ENCODE assay signal across 9 cellular contexts in the genomic region with DNA sequence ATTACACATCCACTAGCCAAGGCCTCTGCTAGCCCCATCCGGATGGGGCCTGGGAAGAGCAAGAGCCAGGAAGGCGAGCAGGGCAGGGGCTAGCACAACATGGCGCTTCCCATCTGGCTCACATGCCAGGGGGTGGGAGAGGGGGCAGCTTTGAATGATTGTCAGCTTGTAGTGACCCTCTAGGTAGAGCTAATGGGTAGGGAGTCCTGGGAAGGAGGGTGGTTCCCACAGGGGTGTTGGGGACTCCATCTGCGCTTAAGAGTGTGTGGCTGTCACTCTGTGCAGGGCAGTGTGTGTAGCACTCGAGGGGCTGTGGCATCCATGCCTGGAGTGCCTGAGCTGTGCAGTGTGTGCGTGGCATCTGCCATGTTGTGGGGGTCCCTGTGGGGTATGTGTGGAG. TPM values are rescaled to one million over a fixed set of nuclear protein-coding genes. Genes with fewer than 3 reads are reported as not detected.
A peak's percentile ranks its signal among the peaks of the same experiment; 100 is the strongest.
DNase-seq lines count a peak whose midpoint lies in the region; ATAC-seq and TF ChIP-seq lines count a peak whose summit lies in the region.
"Had no signal": no experiment of that assay in that cellular context is flagged by ENCODE, and none has a peak within 500 bp of the region (broad histone marks: within the 10 kb centered on the region; RNA-seq: fewer than 3 reads in every experiment).

No MANE protein-coding gene starts in this region.

- peak overlapping the region in 11 of 12 donors; percentile 77 to 96 (median 90) for H3K27ac ChIP-seq in heart left ventricle
- peak overlapping the region in 3 of 4 donors; percentile 50 to 73 (median 66) for H3K27ac ChIP-seq in transverse colon
- H3K27ac ChIP-seq in PC-3 (ENCODE audit: low read length) = no peak overlapping the region

- no peak overlapping the region for H3K4me2 ChIP-seq in PC-3 (ENCODE audit: low read length)

- BruUV-seq in PC-3 (replicated peaks; lab: Mats Ljungman, UMichigan) = no TSS peak

- POLR2A ChIA-PET in PC-3 (lab: Charles Lee; ENCODE audit: unreplicated experiment) = no interaction called here

- ATAC-seq in heart left ventricle (no peak), Right ventricle myocardium superior (ENCODE audit: poor library complexity) (no peak), PC-3 (no peak), GM18520 (IDR thresholded peaks at IDR 0.05; ENCODE audit: unreplicated experiment) (no peak)

- H3K9me2 ChIP-seq in PC-3 (replicated peaks; ENCODE audit: low read length) = no peaks in the 10 kb centered on the region

- peaks cover 90% of the 10 kb centered on the region for H3K4me1 Mint-ChIP-seq in chondrocyte (ENCODE audit: low read depth)
- H3K4me1 Mint-ChIP-seq in mesothelial cell of epicardium = peaks cover 78% of the 10 kb centered on the region

- H3K9ac ChIP-seq in PC-3 (ENCODE audit: low read length) = no peak overlapping the region

- H3K9me3 ChIP-seq in heart left ventricle = no peaks in the 10 kb centered on the region
- H3K9me3 ChIP-seq in transverse colon = no peaks in the 10 kb centered on the region
- no peaks in the 10 kb centered on the region for H3K9me3 ChIP-seq in PC-3 (ENCODE audit: low read length)

- H4K20me1 ChIP-seq in PC-3 (ENCODE audit: low read length) = no peaks in the 10 kb centered on the region

- H3K36me3 Mint-ChIP-seq in chondrocyte (ENCODE audit: low read depth) (peaks cover 5% of the 10 kb centered on the region), mesothelial cell of epicardium (peaks cover 3% of the 10 kb centered on the region)
- H3K36me3 Mint-ChIP-seq: CD4-positive, CD25-positive, alpha-beta regulatory T cell had no signal

- in situ Hi-C loops in transverse colon (cut with MboI; ENCODE audit: low pct_ligation_motif_present in 1 of 4, low pct_unique_long_range_greater_than_20kb in 1 of 4, low sequenced_read_pairs in 3 of 4) = no loop called here

- H3F3A ChIP-seq in PC-3 (ENCODE audit: low read length, unreplicated experiment) = no peaks in the 10 kb centered on the region

- no peaks in the 10 kb centered on the region for H3K27me3 Mint-ChIP-seq in chondrocyte (ENCODE audit: low read depth)
- no peaks in the 10 kb centered on the region for H3K27me3 Mint-ChIP-seq in mesothelial cell of epicardium (ENCODE audit: low read depth)

- H2AFZ ChIP-seq in PC-3 (ENCODE audit: low read length) = no peak overlapping the region

- TF ChIP-seq CTCF in heart left ventricle (IDR thresholded peaks at IDR 0.05) (no peak), chondrocyte (IDR thresholded peaks at IDR 0.05) (no peak), mesothelial cell of epicardium (IDR thresholded peaks at IDR 0.05; ENCODE audit: unreplicated experiment) (no peak), transverse colon (IDR thresholded peaks at IDR 0.05) (no peak), PC-3 (conservative IDR thresholded peaks at IDR 0.05; ENCODE audit: low read depth, low read length) (no peak)

- H3K27me3 ChIP-seq in heart left ventricle (peaks cover 0 to 16% (median 0%) of the 10 kb centered on the region in 9 donors), transverse colon (peaks cover 20% of the 10 kb centered on the region), PC-3 (ENCODE audit: low read length) (no peaks in the 10 kb centered on the region)

- H3K4me3 Mint-ChIP-seq in chondrocyte (ENCODE audit: unreplicated experiment) = peak overlapping the region; percentile 85
- H3K4me3 Mint-ChIP-seq in mesothelial cell of epicardium = peak overlapping the region; percentile 73

- H3K4me1 ChIP-seq in heart left ventricle (peaks cover 17 to 95% (median 86%) of the 10 kb centered on the region in 12 donors), transverse colon (peaks cover 8 to 45% (median 25%) of the 10 kb centered on the region in 4 donors), PC-3 (ENCODE audit: insufficient read depth, low read length) (peaks cover 14% of the 10 kb centered on the region)

- no peak for TF ChIP-seq POLR2A in heart left ventricle (IDR thresholded peaks at IDR 0.05)
- TF ChIP-seq POLR2A in transverse colon (IDR thresholded peaks at IDR 0.05) = no peak

- CTCF ChIA-PET in PC-3 (lab: Charles Lee) = no interaction called here

- no peaks in the 10 kb centered on the region for H3K9me3 Mint-ChIP-seq in chondrocyte (ENCODE audit: low read depth)
- no peaks in the 10 kb centered on the region for H3K9me3 Mint-ChIP-seq in mesothelial cell of epicardium

- peak overlapping the region in 1 of 12 donors; percentile 3 for H3K4me3 ChIP-seq in heart left ventricle
- no peak overlapping the region for H3K4me3 ChIP-seq in transverse colon
- H3K4me3 ChIP-seq in PC-3 (ENCODE audit: low read length) = no peak overlapping the region

- peaks cover 0 to 1% (median 0%) of the 10 kb centered on the region in 9 donors for H3K36me3 ChIP-seq in heart left ventricle
- no peaks in the 10 kb centered on the region for H3K36me3 ChIP-seq in transverse colon
- H3K36me3 ChIP-seq in PC-3 (ENCODE audit: low read depth, low read length) = no peaks in the 10 kb centered on the region

- DNase-seq in heart left ventricle (no peak), Right ventricle myocardium superior (no peak), chondrocyte (ENCODE audit: low spot score) (no peak), mesothelial cell of epicardium (ENCODE audit: low spot score in 2 of 2, unreplicated experiment in 2 of 2) (no peak), transverse colon (no peak), PC-3 (no peak), NCI-H187 (lab: John Stamatoyannopoulos, UW) (no peak)
- DNase-seq: CD4-positive, CD25-positive, alpha-beta regulatory T cell had no signal

- WGBS in heart left ventricle, 4 donors = 79 to 90% (median 82%) methylated on average over 6 of the region's 6 CpGs
- whole genome bisulfite sequencing in transverse colon (ENCODE audit: low coverage in 1 of 2), 2 donors = 85% methylated on average over 6 of the region's 6 CpGs; no CpG with 5 or more reads in 1 of the 2 donors

- H3K27ac Mint-ChIP-seq in chondrocyte (ENCODE audit: unreplicated experiment) = peak overlapping the region; percentile 97
- H3K27ac Mint-ChIP-seq in mesothelial cell of epicardium = peak overlapping the region; percentile 96
- H3K27ac Mint-ChIP-seq: CD4-positive, CD25-positive, alpha-beta regulatory T cell had no signal

- H3K79me2 ChIP-seq in PC-3 (ENCODE audit: low read length) = no peaks in the 10 kb centered on the region

- no peak for TF ChIP-seq EP300 in transverse colon (IDR thresholded peaks at IDR 0.05; ENCODE audit: low read depth)

- intact Hi-C loops in heart left ventricle (cut with DNase I) = no loop called here
- intact Hi-C loops in Right ventricle myocardium superior (cut with DNase I) = no loop called here
- intact Hi-C loops in transverse colon (cut with DNase I; ENCODE audit: low total_unique reads) = no loop called here
- intact Hi-C loops in PC-3 (cut with micrococcal nuclease) = no loop called here

RNA-seq across cellular contexts. Expression of gene ARHGAP23, which starts 24.5 kb away (rescaled TPM):
- total RNA-seq in heart left ventricle (10 to 100 TPM; 28.0 to 72.3 (median 66.3) TPM), Right ventricle myocardium superior (58.3 TPM), chondrocyte (109 to 165 TPM (median 157 TPM) in 3 replicates), mesothelial cell of epicardium (86.7 to 89.1 TPM (median 87.2 TPM) in 3 replicates), transverse colon (10 to 100 TPM in 3 of 4 donors, 1 to 10 TPM in 1; 4.5 to 21.7 (median 17.0) TPM), PC-3 (2014; rRNA removed) (9.0 and 10.6 TPM in 2 replicates)
- polyA plus RNA-seq in heart left ventricle = 10 to 100 TPM; 34.4 to 73.1 TPM
